39 cellular contexts compared by ENCODE assay signal in the genomic region with DNA sequence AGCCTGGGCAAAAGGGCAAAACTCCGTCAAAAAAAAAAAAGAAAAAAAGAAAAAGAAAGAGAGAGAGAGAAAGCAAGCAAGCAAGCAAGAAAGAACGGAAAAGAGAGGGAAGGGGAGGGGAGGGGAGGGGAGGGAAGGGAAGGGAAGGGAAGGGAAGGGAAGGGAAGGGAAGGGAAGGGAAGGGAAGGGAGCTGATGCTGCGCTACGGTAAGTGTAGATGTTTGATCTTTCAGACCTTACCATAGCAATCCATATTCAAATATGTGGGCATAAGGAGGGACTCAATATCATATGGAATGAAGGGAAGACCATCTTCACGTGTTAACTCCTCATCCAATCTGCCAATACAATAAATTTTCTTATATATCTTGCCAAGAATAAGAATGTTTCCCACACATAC. TPM values are rescaled to one million over a fixed set of nuclear protein-coding genes. Genes with fewer than 3 reads are reported as not detected.
"Had no signal": no experiment of that assay in that cellular context is flagged by ENCODE, and none has a peak within 500 bp of the region (broad histone marks: within the 10 kb centered on the region; RNA-seq: fewer than 3 reads in every experiment).

No MANE protein-coding gene starts in this region.

- H3K4me1 ChIP-seq: adrenal gland, ascending aorta, body of pancreas, breast epithelium had no signal

- H3K4me3 ChIP-seq: adrenal gland, ascending aorta, body of pancreas, breast epithelium, cardiac muscle cell had no signal

- H3K27ac ChIP-seq: adrenal gland, ascending aorta, body of pancreas, brain microvascular endothelial cell, breast epithelium, cardiac muscle cell had no signal

- DNase-seq: activated effector memory CD4-positive, alpha-beta T cell treated with anti-CD3 and anti-CD28 coated beads, Interleukin-2, amount 50 U/mL, for 16 hours; activated effector memory CD4-positive, alpha-beta T cell treated with Interleukin-2 at 50 U/mL for 16 hours; activated gamma-delta T cell; activated gamma-delta T cell treated with Interleukin-2 at 50 U/mL for 16 hours; activated naive CD4-positive, alpha-beta T cell; activated naive CD4-positive, alpha-beta T cell treated with anti-CD3 and anti-CD28 coated beads for 36 hours; activated naive CD4-positive, alpha-beta T cell treated with anti-CD3 and anti-CD28 coated beads, Interleukin-2, amount 10 ng/mL, durations not matched to agents 7 days and 5 days; activated naive CD4-positive, alpha-beta T cell treated with anti-CD3 and anti-CD28 coated beads, Interleukin-2, amount 50 U/mL, for 16 hours; activated naive CD4-positive, alpha-beta T cell treated with Interleukin-2 at 50 U/mL for 16 hours; activated naive CD8-positive, alpha-beta T cell treated with anti-CD3 and anti-CD28 coated beads for 36 hours; activated naive CD8-positive, alpha-beta T cell treated with anti-CD3 and anti-CD28 coated beads, Interleukin-2, amount 10 ng/mL, durations not matched to agents 7 days and 5 days; activated naive CD8-positive, alpha-beta T cell treated with anti-CD3 and anti-CD28 coated beads, Interleukin-2, amount 50 U/mL, for 24 hours; activated T-cell treated with anti-CD3 and anti-CD28 coated beads, Interleukin-2, amount 50 U/mL, for 24 hours; activated T-cell treated with anti-CD3 and anti-CD28 coated beads, Interleukin-2, amount 50 U/mL, for 4 hours; activated T-cell treated with anti-CD3 and anti-CD28 coated beads, Interleukin-2, amount 50 U/mL, for 48 hours; activated T-cell treated with anti-CD3 and anti-CD28 coated beads, Interleukin-2, amount 50 U/mL, for 72 hours; adrenal gland; amniotic stem cell; amygdala; anterior cingulate cortex; aorta; body of pancreas; brain microvascular endothelial cell; caudate nucleus; central memory CD4-positive, alpha-beta T cell; cerebellar nuclear complex had no signal

- FAIRE-seq: astrocyte, bronchial epithelial cell had no signal

- ATAC-seq: activated naive CD4-positive, alpha-beta T cell treated with anti-CD3 and anti-CD28 coated beads, Interleukin-2, amount 50 U/mL, for 72 hours; activated naive CD8-positive, alpha-beta T cell treated with anti-CD3 and anti-CD28 coated beads, Interleukin-2, amount 50 U/mL, for 24 hours; activated T-cell treated with anti-CD3 and anti-CD28 coated beads, Interleukin-2, amount 50 U/mL, for 4 hours; activated T-cell treated with anti-CD3 and anti-CD28 coated beads, Interleukin-2, amount 50 U/mL, for 72 hours; activated T-helper 17 cell treated with anti-CD3 and anti-CD28 coated beads, Interleukin-2, amount 50 U/mL, for 72 hours; body of pancreas had no signal

- H3K9me3 ChIP-seq: adrenal gland, ascending aorta, body of pancreas, breast epithelium had no signal

- H3K27me3 ChIP-seq: adrenal gland, ascending aorta, body of pancreas, breast epithelium, cardiac muscle cell had no signal

- H3K36me3 ChIP-seq: adrenal gland, ascending aorta, brain microvascular endothelial cell, breast epithelium, cardiac muscle cell had no signal

RNA-seq across cellular contexts. Expression of gene DPPA5, which starts 11.9 kb away (rescaled TPM):
- total RNA-seq: activated naive CD4-positive, alpha-beta T cell treated with anti-CD3 and anti-CD28 coated beads for 36 hours; activated naive CD4-positive, alpha-beta T cell treated with anti-CD3 and anti-CD28 coated beads, Interleukin-2, amount 50 U/mL, for 72 hours; activated naive CD8-positive, alpha-beta T cell treated with anti-CD3 and anti-CD28 coated beads for 36 hours; activated naive CD8-positive, alpha-beta T cell treated with anti-CD3 and anti-CD28 coated beads, Interleukin-2, amount 10 ng/mL, durations not matched to agents 7 days and 5 days; activated T-cell treated with anti-CD3 and anti-CD28 coated beads, Interleukin-2, amount 50 U/mL, for 4 hours; activated T-cell treated with anti-CD3 and anti-CD28 coated beads, Interleukin-2, amount 50 U/mL, for 72 hours; activated T-helper 1 cell treated with anti-CD3 and anti-CD28 coated beads, Interleukin-12 subunit alpha, Interleukin-12 subunit beta, Interleukin-2, Interleukin-4 antibody, amounts not matched to agents 30 ng/mL and 10 ng/mL and 1 ng/mL, durations not matched to agents 14 hours and 24 hours and 36 hours; activated T-helper 17 cell treated with anti-CD3 and anti-CD28 coated beads, Interleukin-2, amount 50 U/mL, for 72 hours; activated T-helper 2 cell treated with anti-CD3 and anti-CD28 coated beads, Interferon-gamma antibody, Interleukin-2, Interleukin-4, amounts not matched to agents 10 μg/mL and 5 μg/mL and 100 μg/mL, durations not matched to agents 14 hours and 24 hours and 36 hours; adrenal gland; aorta; ascending aorta; astrocyte; body of pancreas; breast epithelium; bronchial epithelial cell; cardiac muscle cell; cardiac septum; cerebellum; chondrocyte had no signal
- polyA plus RNA-seq: adipose tissue, adrenal gland, cardiac muscle cell had no signal

RNA-seq across cellular contexts. Expression of gene KHDC3L, which starts 20.3 kb away (rescaled TPM):
- total RNA-seq: activated naive CD4-positive, alpha-beta T cell treated with anti-CD3 and anti-CD28 coated beads for 36 hours; activated naive CD8-positive, alpha-beta T cell treated with anti-CD3 and anti-CD28 coated beads for 36 hours; activated naive CD8-positive, alpha-beta T cell treated with anti-CD3 and anti-CD28 coated beads, Interleukin-2, amount 10 ng/mL, durations not matched to agents 7 days and 5 days; activated T-cell treated with anti-CD3 and anti-CD28 coated beads, Interleukin-2, amount 50 U/mL, for 4 hours; activated T-cell treated with anti-CD3 and anti-CD28 coated beads, Interleukin-2, amount 50 U/mL, for 72 hours; activated T-helper 1 cell treated with anti-CD3 and anti-CD28 coated beads, Interleukin-12 subunit alpha, Interleukin-12 subunit beta, Interleukin-2, Interleukin-4 antibody, amounts not matched to agents 30 ng/mL and 10 ng/mL and 1 ng/mL, durations not matched to agents 14 hours and 24 hours and 36 hours; activated T-helper 17 cell treated with anti-CD3 and anti-CD28 coated beads, Interleukin-2, amount 50 U/mL, for 72 hours; activated T-helper 2 cell treated with anti-CD3 and anti-CD28 coated beads, Interferon-gamma antibody, Interleukin-2, Interleukin-4, amounts not matched to agents 10 μg/mL and 5 μg/mL and 100 μg/mL, durations not matched to agents 14 hours and 24 hours and 36 hours; adrenal gland; aorta; ascending aorta; astrocyte; body of pancreas; breast epithelium; bronchial epithelial cell; cardiac septum; chondrocyte had no signal
- polyA plus RNA-seq: adipose tissue, adrenal gland, aorta, cardiac muscle cell had no signal

RNA-seq across cellular contexts. Expression of gene OOEP, which starts 27.5 kb away (rescaled TPM):
- total RNA-seq: activated naive CD8-positive, alpha-beta T cell treated with anti-CD3 and anti-CD28 coated beads for 36 hours; activated T-helper 2 cell treated with anti-CD3 and anti-CD28 coated beads, Interferon-gamma antibody, Interleukin-2, Interleukin-4, amounts not matched to agents 10 μg/mL and 5 μg/mL and 100 μg/mL, durations not matched to agents 14 hours and 24 hours and 36 hours; ascending aorta; astrocyte; body of pancreas; bronchial epithelial cell; cardiac muscle cell; cardiac septum; cerebellum; chondrocyte had no signal
- polyA plus RNA-seq: cardiac muscle cell had no signal

RNA-seq across cellular contexts. Expression of gene DDX43, which starts 52.5 kb away (rescaled TPM):
- total RNA-seq: activated naive CD4-positive, alpha-beta T cell treated with anti-CD3 and anti-CD28 coated beads for 36 hours; ascending aorta; astrocyte; cardiac muscle cell; cardiac septum; chondrocyte had no signal
- polyA plus RNA-seq: cardiac muscle cell had no signal
